ENCODE assay signal across 8 cellular contexts in genomic region chr4:128461300-128462103, GRCh38.
A peak's percentile ranks its signal among the peaks of the same experiment; 100 is the strongest.
DNase-seq lines count a peak whose midpoint lies in the region; ATAC-seq, FAIRE-seq and TF ChIP-seq lines count a peak whose summit lies in the region.

No MANE protein-coding gene starts in this region.

- TF ChIP-seq POLR2A in ovary (IDR thresholded peaks at IDR 0.05), result no peak

- DNase-seq in HT-29 (ENCODE audit: low spot score) (peak; percentile 24), bronchial epithelial cell (ENCODE audit: low read depth) (peak; percentile 40), ovary (peak; percentile 22 to 50 (median 28)), COLO829 (ENCODE audit: low spot score) (no peak), NCI-H526 (lab: John Stamatoyannopoulos, UW) (no peak)

- H3K4me1 ChIP-seq in ovary (ENCODE audit: insufficient read depth), result peaks cover 5% of the 10 kb centered on the region

- intact Hi-C loops in ovary (cut with DNase I), result loop anchor here in 1 of 4 donors (10.0 kb wide), 1 partner anchor 93 kb away; no protein-coding TSS in a partner anchor

- H3K9me3 ChIP-seq in ovary, result no peaks in the 10 kb centered on the region

- H3K27me3 ChIP-seq in bronchial epithelial cell (ENCODE audit: control insufficient read depth, insufficient read depth, low read length) (no peaks in the 10 kb centered on the region), ovary (no peaks in the 10 kb centered on the region)

- ATAC-seq in GM18868 (IDR thresholded peaks at IDR 0.05; ENCODE audit: unreplicated experiment) (peak; percentile 92), GM21737 (IDR thresholded peaks at IDR 0.05; ENCODE audit: unreplicated experiment) (no peak), HG03378 (IDR thresholded peaks at IDR 0.05; ENCODE audit: unreplicated experiment) (no peak)

- no peak overlapping the region for H3K4me3 ChIP-seq in bronchial epithelial cell (ENCODE audit: low read depth, low read length)
- no peak overlapping the region for H3K4me3 ChIP-seq in ovary

- WGBS in ovary, 3 donors, result 34 to 37% (median 35%) methylated on average over 5 of the region's 5 CpGs

- peak; percentile 18 for FAIRE-seq in bronchial epithelial cell (lab: Jason Lieb, UNC)

- no peaks in the 10 kb centered on the region for H3K36me3 ChIP-seq in bronchial epithelial cell (ENCODE audit: control insufficient read depth, insufficient read depth, low read length)
- no peaks in the 10 kb centered on the region for H3K36me3 ChIP-seq in ovary

- no peak for TF ChIP-seq EP300 in ovary (IDR thresholded peaks at IDR 0.05)

- TF ChIP-seq CTCF in bronchial epithelial cell (IDR thresholded peaks at IDR 0.05; ENCODE audit: insufficient read depth, low read length, severe bottlenecking) (no peak), ovary (IDR thresholded peaks at IDR 0.05) (no peak)

- H3K27ac ChIP-seq in ovary, result no peak overlapping the region

Comparison
In these comparisons a context has a peak if more than half of its experiments do, and no peak if none do; other contexts are left out.
1. DNase-seq: peak in HT-29 (single experiment), bronchial epithelial cell (single experiment) and ovary (5 of 5); none in COLO829 (single experiment) and NCI-H526 (0 of 2).